Comparison of ENCODE assay signal across 10 cellular contexts in genomic region chr16:56617212-56618085, GRCh38. TPM values are rescaled to one million over a fixed set of nuclear protein-coding genes. Genes with fewer than 3 reads are reported as not detected.
A peak's percentile ranks its signal among the peaks of the same experiment; 100 is the strongest.
DNase-seq lines count a peak whose midpoint lies in the region; ATAC-seq lines count a peak whose summit lies in the region.
"Had no signal": no experiment of that assay in that cellular context is flagged by ENCODE, and none has a peak within 500 bp of the region (broad histone marks: within the 10 kb centered on the region; RNA-seq: fewer than 3 reads in every experiment).

No MANE protein-coding gene starts in this region.

- H3K36me3 ChIP-seq in iPS DF 6.9 (ENCODE audit: control insufficient read depth, insufficient read depth, low read length), result no peaks in the 10 kb centered on the region

- H3K27ac ChIP-seq in iPS DF 6.9 (ENCODE audit: low read length), result no peak overlapping the region

- H3K27me3 ChIP-seq in iPS DF 6.9 (ENCODE audit: control insufficient read depth, insufficient read depth, low read length), result peaks cover 48% of the 10 kb centered on the region

- peak; percentile 89 for ATAC-seq in sciatic nerve
- no peak for ATAC-seq in HG03520 (IDR thresholded peaks at IDR 0.05; ENCODE audit: unreplicated experiment)
- ATAC-seq in HG03571 (IDR thresholded peaks at IDR 0.05; ENCODE audit: unreplicated experiment), result no peak
- no peak for ATAC-seq in GM21515 (IDR thresholded peaks at IDR 0.05; ENCODE audit: unreplicated experiment)

- H3K4me3 ChIP-seq in iPS DF 6.9 (ENCODE audit: low read length), result peak overlapping the region; percentile 25

- peaks cover 3% of the 10 kb centered on the region; the same call in 1 of the 2 replicates for H3K4me1 ChIP-seq in iPS DF 6.9 (ENCODE audit: control insufficient read depth, insufficient read depth, low read length)

- no peaks in the 10 kb centered on the region for H3K9me3 ChIP-seq in iPS DF 6.9 (ENCODE audit: control insufficient read depth, insufficient read depth, low read length)

- WGBS in iPS DF 6.9 (ENCODE audit: insufficient coverage, insufficient read length), result no CpG with 5 or more reads among the region's 41 CpGs

- DNase-seq in activated effector memory CD4-positive, alpha-beta T cell treated with anti-CD3 and anti-CD28 coated beads, Interleukin-2, amount 50 U/mL, for 16 hours, result peak; percentile 85
- DNase-seq in activated effector memory CD4-positive, alpha-beta T cell treated with Interleukin-2 at 50 U/mL for 16 hours, result no peak
- DNase-seq in astrocyte of the hippocampus (ENCODE audit: low read depth, low spot score) (peak; percentile 58), iPS DF 6.9 (ENCODE audit: low read depth, low spot score) (no peak), sciatic nerve (ENCODE audit: low spot score) (peak; percentile 80)
- DNase-seq: DND-41 had no signal

- intact Hi-C loops in sciatic nerve (cut with DNase I), result no loop called here

RNA-seq across cellular contexts. Expression of gene MT1E, which starts 8.1 kb away (rescaled TPM):
- 44.7 TPM for total RNA-seq in sciatic nerve

RNA-seq across cellular contexts. Expression of gene MT2A, which starts 9.1 kb away (rescaled TPM):
- total RNA-seq in sciatic nerve, result 163 TPM

RNA-seq across cellular contexts. Expression of gene MT1M, which starts 15.0 kb away (rescaled TPM):
- total RNA-seq in sciatic nerve, result 6.7 TPM
- total RNA-seq: T-helper 1 cell treated with Interleukin-12 subunit alpha and Interleukin-12 subunit beta and Interleukin-4 antibody, amounts not matched to agents 30 ng/mL and 1 ng/mL, for 36 hours had no signal

RNA-seq across cellular contexts. Expression of gene MT1A, which starts 21.0 kb away (rescaled TPM):
- total RNA-seq in sciatic nerve, result 1.8 TPM
- total RNA-seq: T-helper 1 cell treated with Interleukin-12 subunit alpha and Interleukin-12 subunit beta and Interleukin-4 antibody, amounts not matched to agents 30 ng/mL and 1 ng/mL, for 36 hours had no signal

RNA-seq across cellular contexts. Expression of gene MT3, which starts 28.1 kb away (rescaled TPM):
- 94.5 TPM for total RNA-seq in sciatic nerve

Comparison
In these comparisons a context has a peak if more than half of its experiments do, and no peak if none do; other contexts are left out.
1. DNase-seq: peak in activated effector memory CD4-positive, alpha-beta T cell treated with anti-CD3 and anti-CD28 coated beads, Interleukin-2, amount 50 U/mL, for 16 hours (single experiment), astrocyte of the hippocampus (single experiment) and sciatic nerve (single experiment); none in activated effector memory CD4-positive, alpha-beta T cell treated with Interleukin-2 at 50 U/mL for 16 hours (single experiment) and iPS DF 6.9 (single experiment).